19 cellular contexts compared by ENCODE assay signal in genomic region chr5:138539791-138540190, GRCh38. TPM values are rescaled to one million over a fixed set of nuclear protein-coding genes. Genes with fewer than 3 reads are reported as not detected.
DNase-seq lines count a peak whose midpoint lies in the region; ATAC-seq and TF ChIP-seq lines count a peak whose summit lies in the region.
"Had no signal": no experiment of that assay in that cellular context is flagged by ENCODE, and none has a peak within 500 bp of the region (broad histone marks: within the 10 kb centered on the region; RNA-seq: fewer than 3 reads in every experiment).

No MANE protein-coding gene starts in this region.

- ATAC-seq in right cardiac atrium = no peak
- ATAC-seq in activated B cell treated with CpG ODN at 0.5 μM for 24 hours (ENCODE audit: low read depth) = no peak
- no peak for ATAC-seq in left lung
- ATAC-seq: heart right ventricle, left cardiac atrium had no signal

- no peak overlapping the region for H3K27ac Mint-ChIP-seq in activated B cell treated with CpG ODN at 0.5 μM for 24 hours
- peak overlapping the region; percentile 100 for H3K27ac Mint-ChIP-seq in type B pancreatic cell

- no peaks in the 10 kb centered on the region for H3K27me3 ChIP-seq in left ventricle myocardium inferior (ENCODE audit: low read depth)
- no peaks in the 10 kb centered on the region for H3K27me3 ChIP-seq in right cardiac atrium (ENCODE audit: control insufficient read depth, insufficient read depth)
- H3K27me3 ChIP-seq in left lung = no peaks in the 10 kb centered on the region
- H3K27me3 ChIP-seq: esophagus squamous epithelium, heart right ventricle, tibial nerve had no signal

- H3K27ac ChIP-seq in left ventricle myocardium inferior (replicated peaks) (peak overlapping the region; percentile 39), right cardiac atrium (ENCODE audit: low read length) (no peak overlapping the region), left lung (peak overlapping the region; percentile 8 to 98)
- H3K27ac ChIP-seq: tibial nerve had no signal

- intact Hi-C loops in left ventricle myocardium inferior (cut with micrococcal nuclease) = no loop called here
- intact Hi-C loops in right cardiac atrium (cut with DNase I) = loop anchor here in 1 of 4 donors (10.0 kb wide), 1 partner anchor 75 kb away; the partner anchor contains the start of gene EGR1
- intact Hi-C loops in activated B cell treated with CpG ODN at 0.5 μM for 24 hours (cut with micrococcal nuclease) = no loop called here
- intact Hi-C loops in left lung (cut with DNase I) = no loop called here

- H3K9me3 Mint-ChIP-seq in activated B cell treated with CpG ODN at 0.5 μM for 24 hours = no peaks in the 10 kb centered on the region
- no peaks in the 10 kb centered on the region for H3K9me3 Mint-ChIP-seq in type B pancreatic cell

- CTCF ChIA-PET in activated B cell treated with CpG ODN at 0.5 μM for 24 hours (lab: Charles Lee) = no interaction called here

- H3K4me3 Mint-ChIP-seq in activated B cell treated with CpG ODN at 0.5 μM for 24 hours (peak overlapping the region; percentile 25), type B pancreatic cell (peak overlapping the region; percentile 100)

- TF ChIP-seq CTCF in left ventricle myocardium inferior (IDR thresholded peaks at IDR 0.05; ENCODE audit: borderline replicate concordance) (no peak), activated B cell treated with CpG ODN at 0.5 μM for 24 hours (IDR thresholded peaks at IDR 0.05) (no peak), left lung (IDR thresholded peaks at IDR 0.05) (no peak), type B pancreatic cell (conservative IDR thresholded peaks at IDR 0.05) (no peak)

- H3K4me3 ChIP-seq in left ventricle myocardium inferior = no peak overlapping the region
- H3K4me3 ChIP-seq in right cardiac atrium (ENCODE audit: low read length) = no peak overlapping the region
- no peak overlapping the region for H3K4me3 ChIP-seq in left lung
- H3K4me3 ChIP-seq: heart right ventricle, tibial nerve had no signal

- POLR2A ChIA-PET in activated B cell treated with CpG ODN at 0.5 μM for 24 hours (lab: Charles Lee) = no interaction called here

- H3K4me1 Mint-ChIP-seq in activated B cell treated with CpG ODN at 0.5 μM for 24 hours = peaks cover 62% of the 10 kb centered on the region
- peaks cover 37% of the 10 kb centered on the region for H3K4me1 Mint-ChIP-seq in type B pancreatic cell (ENCODE audit: unreplicated experiment)

- no peaks in the 10 kb centered on the region for H3K27me3 Mint-ChIP-seq in activated B cell treated with CpG ODN at 0.5 μM for 24 hours
- H3K27me3 Mint-ChIP-seq in type B pancreatic cell = no peaks in the 10 kb centered on the region

- H3K36me3 Mint-ChIP-seq in activated B cell treated with CpG ODN at 0.5 μM for 24 hours (ENCODE audit: low read depth) (peaks cover 53% of the 10 kb centered on the region), type B pancreatic cell (peaks cover 9% of the 10 kb centered on the region)

- H3K9me3 ChIP-seq in left ventricle myocardium inferior (replicated peaks) (no peaks in the 10 kb centered on the region), right cardiac atrium (ENCODE audit: control insufficient read depth, low read length) (no peaks in the 10 kb centered on the region), left lung (no peaks in the 10 kb centered on the region)
- H3K9me3 ChIP-seq: esophagus squamous epithelium, heart right ventricle, tibial nerve had no signal

- H3K36me3 ChIP-seq in left ventricle myocardium inferior (no peaks in the 10 kb centered on the region), left lung (peaks cover 0 to 18% of the 10 kb centered on the region in 2 donors)
- H3K36me3 ChIP-seq: tibial nerve had no signal

- DNase-seq in left ventricle myocardium inferior (no peak), right cardiac atrium (no peak), activated B cell treated with CpG ODN at 0.5 μM for 24 hours (no peak), left lung (no peak), type B pancreatic cell (ENCODE audit: extremely low spot score, unreplicated experiment) (no peak), DMS153 treated with DMSO at 0.1 percent for 48 hours (lab: John Stamatoyannopoulos, UW; ENCODE audit: unreplicated experiment) (no peak), NCI-H187 (lab: John Stamatoyannopoulos, UW) (no peak), cortex of kidney (lab: John Stamatoyannopoulos, UW) (no peak)
- DNase-seq: activated CD4-positive, alpha-beta T cell treated with anti-CD3 and anti-CD28 coated beads, Interleukin-2, amount 50 U/mL, for 1 hour; activated effector memory CD4-positive, alpha-beta T cell treated with Interleukin-2 at 50 U/mL for 16 hours; dermis blood vessel endothelial cell; DMS 273 treated with DMSO at 0.1 percent for 48 hours; esophagus squamous epithelium; heart right ventricle; left cardiac atrium; NCI-H774; stimulated activated CD4-positive, alpha-beta T cell treated with anti-CD3 and anti-CD28 coated beads, Interleukin-2, amount 100 ng/mL, for 24 hours; T-helper 9 cell had no signal

- peaks cover 83% of the 10 kb centered on the region for H3K4me1 ChIP-seq in left ventricle myocardium inferior
- peaks cover 3% of the 10 kb centered on the region for H3K4me1 ChIP-seq in right cardiac atrium (ENCODE audit: control insufficient read depth, insufficient read depth, low read length)
- H3K4me1 ChIP-seq in left lung = peaks cover 26 to 78% of the 10 kb centered on the region in 2 donors

RNA-seq across cellular contexts. Expression of gene ETF1, which starts 3.2 kb away (rescaled TPM):
- total RNA-seq in left ventricle myocardium inferior (80.8 TPM), right cardiac atrium (100 to 1,000 TPM in 1 of 4 donors, 10 to 100 TPM in 3; 77.6 to 114 (median 78.6) TPM), activated B cell treated with CpG ODN at 0.5 μM for 24 hours (95.7 and 99.6 TPM in 2 replicates), left lung (100 to 1,000 TPM; 107 to 112 TPM), type B pancreatic cell (ENCODE audit: low replicate concordance) (80.0 and 94.8 TPM in 2 replicates)
- 35.2 TPM for polyA plus RNA-seq in right cardiac atrium

RNA-seq across cellular contexts. Expression of gene HSPA9, which starts 35.4 kb away (rescaled TPM):
- total RNA-seq in left ventricle myocardium inferior (291 TPM), right cardiac atrium (100 to 1,000 TPM; 198 to 242 (median 239) TPM), activated B cell treated with CpG ODN at 0.5 μM for 24 hours (223 and 224 TPM in 2 replicates), left lung (100 to 1,000 TPM; 128 to 205 TPM), type B pancreatic cell (ENCODE audit: low replicate concordance) (238 and 252 TPM in 2 replicates)
- 170 TPM for polyA plus RNA-seq in right cardiac atrium
